Comparison of ENCODE assay signal across 18 cellular contexts in genomic region chr1:115314111-115314510, GRCh38. TPM values are rescaled to one million over a fixed set of nuclear protein-coding genes. Genes with fewer than 3 reads are reported as not detected.
DNase-seq lines count a peak whose midpoint lies in the region; ATAC-seq and TF ChIP-seq lines count a peak whose summit lies in the region.
"Had no signal": no experiment of that assay in that cellular context is flagged by ENCODE, and none has a peak within 500 bp of the region (broad histone marks: within the 10 kb centered on the region; RNA-seq: fewer than 3 reads in every experiment).

No MANE protein-coding gene starts in this region.

- intact Hi-C loops in sigmoid colon (cut with DNase I), result no loop called here

- no peak overlapping the region for H3K4me3 Mint-ChIP-seq in activated naive CD8-positive, alpha-beta T cell treated with anti-CD3 and anti-CD28 coated beads, Interleukin-2, amount 50 U/mL, for 24 hours
- H3K4me3 Mint-ChIP-seq: activated CD4-positive, alpha-beta T cell treated with anti-CD3 and anti-CD28 coated beads, Interleukin-2, amount 10 ng/mL, durations not matched to agents 7 days and 5 days; activated naive CD4-positive, alpha-beta T cell treated with anti-CD3 and anti-CD28 coated beads for 36 hours; dendritic cell treated with granulocyte-macrophage colony-stimulating factor and Interleukin-4, amounts not matched to agents 40 ng/mL and 50 ng/mL, for 4 days; nephron; stimulated activated naive CD8-positive, alpha-beta T cell treated with anti-CD3 and anti-CD28 coated beads, Interleukin-15, Interleukin-2, amounts not matched to agents 100 ng/mL and 50 ng/mL, for 24 hours had no signal

- H3K9me3 ChIP-seq in gastroesophageal sphincter (no peaks in the 10 kb centered on the region), sigmoid colon (no peaks in the 10 kb centered on the region)
- H3K9me3 ChIP-seq: BLaER1 treated with 17β-estradiol and CSF1 and Interleukin-3, amounts not matched to agents 10 nM and 100 nM had no signal

- peaks cover 0 to 22% (median 4%) of the 10 kb centered on the region in 3 donors for H3K4me1 ChIP-seq in gastroesophageal sphincter
- H3K4me1 ChIP-seq in sigmoid colon, result no peaks in the 10 kb centered on the region

- no peaks in the 10 kb centered on the region for H3K36me3 ChIP-seq in gastroesophageal sphincter
- H3K36me3 ChIP-seq in sigmoid colon, result no peaks in the 10 kb centered on the region
- H3K36me3 ChIP-seq: BLaER1 treated with 17β-estradiol and CSF1 and Interleukin-3, amounts not matched to agents 10 nM and 100 nM had no signal

- H3K4me3 ChIP-seq in gastroesophageal sphincter, result no peak overlapping the region
- no peak overlapping the region for H3K4me3 ChIP-seq in sigmoid colon
- H3K4me3 ChIP-seq: BLaER1 treated with 17β-estradiol and CSF1 and Interleukin-3, amounts not matched to agents 10 nM and 100 nM had no signal

- no peaks in the 10 kb centered on the region for H3K9me3 Mint-ChIP-seq in activated naive CD8-positive, alpha-beta T cell treated with anti-CD3 and anti-CD28 coated beads, Interleukin-2, amount 50 U/mL, for 24 hours
- H3K9me3 Mint-ChIP-seq: activated CD4-positive, alpha-beta T cell treated with anti-CD3 and anti-CD28 coated beads, Interleukin-2, amount 10 ng/mL, durations not matched to agents 7 days and 5 days; activated naive CD4-positive, alpha-beta T cell treated with anti-CD3 and anti-CD28 coated beads for 36 hours; dendritic cell treated with granulocyte-macrophage colony-stimulating factor and Interleukin-4, amounts not matched to agents 40 ng/mL and 50 ng/mL, for 4 days; nephron; stimulated activated naive CD8-positive, alpha-beta T cell treated with anti-CD3 and anti-CD28 coated beads, Interleukin-15, Interleukin-2, amounts not matched to agents 100 ng/mL and 50 ng/mL, for 24 hours had no signal

- TF ChIP-seq CTCF in gastroesophageal sphincter (IDR thresholded peaks at IDR 0.05) (no peak), sigmoid colon (IDR thresholded peaks at IDR 0.05) (no peak)

- H3K27ac Mint-ChIP-seq in activated naive CD8-positive, alpha-beta T cell treated with anti-CD3 and anti-CD28 coated beads, Interleukin-2, amount 50 U/mL, for 24 hours, result no peak overlapping the region
- H3K27ac Mint-ChIP-seq: activated CD4-positive, alpha-beta T cell treated with anti-CD3 and anti-CD28 coated beads, Interleukin-2, amount 10 ng/mL, durations not matched to agents 7 days and 5 days; activated naive CD4-positive, alpha-beta T cell treated with anti-CD3 and anti-CD28 coated beads for 36 hours; dendritic cell treated with granulocyte-macrophage colony-stimulating factor and Interleukin-4, amounts not matched to agents 40 ng/mL and 50 ng/mL, for 4 days; stimulated activated naive CD8-positive, alpha-beta T cell treated with anti-CD3 and anti-CD28 coated beads, Interleukin-15, Interleukin-2, amounts not matched to agents 100 ng/mL and 50 ng/mL, for 24 hours had no signal

- no peaks in the 10 kb centered on the region for H3K27me3 ChIP-seq in gastroesophageal sphincter
- no peaks in the 10 kb centered on the region for H3K27me3 ChIP-seq in sigmoid colon
- H3K27me3 ChIP-seq: BLaER1 treated with 17β-estradiol and CSF1 and Interleukin-3, amounts not matched to agents 10 nM and 100 nM had no signal

- no peak for ATAC-seq in gastroesophageal sphincter
- ATAC-seq in activated naive CD8-positive, alpha-beta T cell treated with anti-CD3 and anti-CD28 coated beads, Interleukin-2, amount 50 U/mL, for 24 hours, result no peak
- ATAC-seq: Panc1 had no signal

- H3K27ac ChIP-seq in gastroesophageal sphincter (peak overlapping the region in 3 of 4 donors; percentile 40 to 46 (median 45)), sigmoid colon (peak overlapping the region in 3 of 4 donors; percentile 27 to 51 (median 30))
- H3K27ac ChIP-seq: BLaER1 treated with 17β-estradiol and CSF1 and Interleukin-3, amounts not matched to agents 10 nM and 100 nM had no signal

- no peak for TF ChIP-seq POLR2A in gastroesophageal sphincter (IDR thresholded peaks at IDR 0.05)
- no peak for TF ChIP-seq POLR2A in sigmoid colon (IDR thresholded peaks at IDR 0.05)

- H3K36me3 Mint-ChIP-seq in activated naive CD8-positive, alpha-beta T cell treated with anti-CD3 and anti-CD28 coated beads, Interleukin-2, amount 50 U/mL, for 24 hours (ENCODE audit: low read depth), result no peaks in the 10 kb centered on the region

- no peak for TF ChIP-seq EP300 in gastroesophageal sphincter (IDR thresholded peaks at IDR 0.05)
- TF ChIP-seq EP300 in sigmoid colon (IDR thresholded peaks at IDR 0.05), result no peak

- H3K4me1 Mint-ChIP-seq in activated naive CD8-positive, alpha-beta T cell treated with anti-CD3 and anti-CD28 coated beads, Interleukin-2, amount 50 U/mL, for 24 hours, result no peaks in the 10 kb centered on the region
- H3K4me1 Mint-ChIP-seq: activated CD4-positive, alpha-beta T cell treated with anti-CD3 and anti-CD28 coated beads, Interleukin-2, amount 10 ng/mL, durations not matched to agents 7 days and 5 days had no signal

- WGBS in gastroesophageal sphincter (ENCODE audit: low coverage in 1 of 2), 2 donors, result 13 to 31% methylated on average over 3 of the region's 4 CpGs
- WGBS in sigmoid colon, 2 donors, result 59 to 63% methylated on average over 4 of the region's 4 CpGs

- H3K27me3 Mint-ChIP-seq in activated naive CD8-positive, alpha-beta T cell treated with anti-CD3 and anti-CD28 coated beads, Interleukin-2, amount 50 U/mL, for 24 hours, result no peaks in the 10 kb centered on the region
- H3K27me3 Mint-ChIP-seq: dendritic cell treated with granulocyte-macrophage colony-stimulating factor and Interleukin-4, amounts not matched to agents 40 ng/mL and 50 ng/mL, for 4 days had no signal

- DNase-seq in NCI-H1417 (lab: John Stamatoyannopoulos, UW), result peak in 2 of 3 experiments; percentile 65 to 86
- no peak for DNase-seq in NCI-H1417 treated with DMSO at 0.1 percent for 48 hours (lab: John Stamatoyannopoulos, UW)
- peak; percentile 84 for DNase-seq in NCI-H748 treated with DMSO at 0.1 percent for 48 hours (lab: John Stamatoyannopoulos, UW)
- peak; percentile 67 for DNase-seq in sigmoid colon
- no peak for DNase-seq in stimulated activated CD4-positive, alpha-beta T cell treated with anti-CD3 and anti-CD28 coated beads, Interleukin-4, amount 100 ng/mL, for 4 hours
- no peak for DNase-seq in GOT3 (lab: John Stamatoyannopoulos, UW)
- no peak for DNase-seq in activated naive CD8-positive, alpha-beta T cell treated with anti-CD3 and anti-CD28 coated beads, Interleukin-2, amount 50 U/mL, for 24 hours
- DNase-seq: activated CD4-positive, alpha-beta T cell treated with anti-CD3 and anti-CD28 coated beads, Interleukin-2, amount 10 ng/mL, durations not matched to agents 7 days and 5 days; activated naive CD4-positive, alpha-beta T cell treated with anti-CD3 and anti-CD28 coated beads for 36 hours; activated T-cell treated with anti-CD3 and anti-CD28 coated beads for 4 hours; KBM-7 had no signal

RNA-seq across cellular contexts. Expression of gene NGF, which starts 23.9 kb away (rescaled TPM):
- 1 to 10 TPM in 2 of 4 donors, under 1 TPM in 2; 0.74 to 3.4 (median 2.1) TPM for total RNA-seq in gastroesophageal sphincter
- total RNA-seq in sigmoid colon, result 1 to 10 TPM in 3 of 4 donors, under 1 TPM in 1; 0.83 to 5.6 (median 4.7) TPM
- 1 to 10 TPM in 1 of 3 donors, not detected in 2; 1.3 TPM for polyA plus RNA-seq in sigmoid colon
- total RNA-seq: activated CD4-positive, alpha-beta T cell treated with anti-CD3 and anti-CD28 coated beads, Interleukin-2, amount 10 ng/mL, durations not matched to agents 7 days and 5 days; activated naive CD4-positive, alpha-beta T cell treated with anti-CD3 and anti-CD28 coated beads for 36 hours; pulmonary artery endothelial cell had no signal

Comparison
In these comparisons a context has a peak if more than half of its experiments do, and no peak if none do; other contexts are left out.
1. DNase-seq: peak in NCI-H1417 (2 of 3), NCI-H748 treated with DMSO at 0.1 percent for 48 hours (single experiment) and sigmoid colon (single experiment); none in NCI-H1417 treated with DMSO at 0.1 percent for 48 hours (single experiment), stimulated activated CD4-positive, alpha-beta T cell treated with anti-CD3 and anti-CD28 coated beads, Interleukin-4, amount 100 ng/mL, for 4 hours (0 of 2), GOT3 (single experiment) and activated naive CD8-positive, alpha-beta T cell treated with anti-CD3 and anti-CD28 coated beads, Interleukin-2, amount 50 U/mL, for 24 hours (single experiment).